Comparison of ENCODE assay signal across 23 cellular contexts in genomic region chr22:45485271-45485670, GRCh38. TPM values are rescaled to one million over a fixed set of nuclear protein-coding genes. Genes with fewer than 3 reads are reported as not detected.
"Had no signal": no experiment of that assay in that cellular context is flagged by ENCODE, and none has a peak within 500 bp of the region (broad histone marks: within the 10 kb centered on the region; RNA-seq: fewer than 3 reads in every experiment).

No MANE protein-coding gene starts in this region.

- H3K9me3 ChIP-seq: esophagus muscularis mucosa, gastrocnemius medialis, neutrophil, pancreas, thyroid gland had no signal

- H3K27me3 ChIP-seq: gastrocnemius medialis, pancreas, thyroid gland had no signal

- DNase-seq: activated B cell treated with CpG ODN at 0.5 μM for 24 hours; activated CD4-positive, alpha-beta T cell treated with anti-CD3 and anti-CD28 coated beads for 4 hours; activated CD4-positive, alpha-beta T cell treated with anti-CD3 and anti-CD28 coated beads, Interleukin-2, amount 50 U/mL, for 48 hours; activated naive CD4-positive, alpha-beta T cell treated with Interleukin-2 at 50 U/mL for 16 hours; activated naive CD8-positive, alpha-beta T cell treated with anti-CD3 and anti-CD28 coated beads for 36 hours; activated T-cell treated with anti-CD3 and anti-CD28 coated beads, Interleukin-2, amount 50 U/mL, for 48 hours; amniotic stem cell; dermis blood vessel endothelial cell; effector memory CD4-positive, alpha-beta T cell; gastrocnemius medialis; hypothalamus; left ventricle myocardium superior; pancreas; stimulated activated CD4-positive, alpha-beta T cell treated with anti-CD3 and anti-CD28 coated beads, Interleukin-4, amount 100 ng/mL, for 4 hours; stimulated activated naive CD8-positive, alpha-beta T cell treated with anti-CD3 and anti-CD28 coated beads, Interleukin-15, Interleukin-2, amounts not matched to agents 100 U/mL and 50 U/mL, for 24 hours; T1000; thyroid gland had no signal

- H3K4me1 ChIP-seq: esophagus muscularis mucosa, gastrocnemius medialis, pancreas, thyroid gland had no signal

- H3K36me3 ChIP-seq: esophagus muscularis mucosa, gastrocnemius medialis, neutrophil, pancreas, thyroid gland had no signal

- H3K27ac ChIP-seq: esophagus muscularis mucosa, gastrocnemius medialis, neutrophil, pancreas, thyroid gland had no signal

- ATAC-seq: gastrocnemius medialis; left ventricle myocardium superior; natural killer cell treated with Interleukin-12 subunit alpha and Interleukin-12 subunit beta and Interleukin-15 and Interleukin-18, amount 100 ng/mL, for 72 hours; pancreas; stimulated activated naive CD8-positive, alpha-beta T cell treated with anti-CD3 and anti-CD28 coated beads, Interleukin-15, Interleukin-2, amounts not matched to agents 100 U/mL and 50 U/mL, for 24 hours had no signal

- FAIRE-seq: endothelial cell of umbilical vein, islet of Langerhans, pancreas, urothelium cell line had no signal

- H3K4me3 ChIP-seq: esophagus muscularis mucosa, gastrocnemius medialis, pancreas, thyroid gland had no signal

RNA-seq across cellular contexts. Expression of gene FBLN1, which starts 17.4 kb away (rescaled TPM):
- total RNA-seq: activated B cell treated with CpG ODN at 0.5 μM for 24 hours; natural killer cell treated with Interleukin-12 subunit alpha and Interleukin-12 subunit beta and Interleukin-15 and Interleukin-18, amount 100 ng/mL, for 72 hours had no signal
